17 cellular contexts compared by ENCODE assay signal in genomic region chr18:70377317-70377799, GRCh38.
DNase-seq lines count a peak whose midpoint lies in the region; ATAC-seq, FAIRE-seq and TF ChIP-seq lines count a peak whose summit lies in the region.
"Had no signal": no experiment of that assay in that cellular context is flagged by ENCODE, and none has a peak within 500 bp of the region (broad histone marks: within the 10 kb centered on the region; RNA-seq: fewer than 3 reads in every experiment).

No MANE protein-coding gene starts in this region.

- no peak overlapping the region for H3K4me3 ChIP-seq in astrocyte (ENCODE audit: insufficient read depth, low read depth, low read length)

- H3K9me3 Mint-ChIP-seq in astrocyte (ENCODE audit: unreplicated experiment) (no peaks in the 10 kb centered on the region), progenitor cell of endocrine pancreas (ENCODE audit: low read depth) (peaks cover 8% of the 10 kb centered on the region)
- no peaks in the 10 kb centered on the region for H3K9me3 Mint-ChIP-seq in activated naive CD8-positive, alpha-beta T cell treated with anti-CD3 and anti-CD28 coated beads, Interleukin-2, amount 50 U/mL, for 24 hours
- H3K9me3 Mint-ChIP-seq: activated naive CD8-positive, alpha-beta T cell treated with anti-CD3 and anti-CD28 coated beads, Interleukin-2, amount 10 ng/mL, durations not matched to agents 7 days and 5 days; activated T-cell treated with anti-CD3 and anti-CD28 coated beads, Interleukin-2, amount 50 U/mL, for 24 hours had no signal

- H3K4me3 Mint-ChIP-seq in astrocyte (ENCODE audit: unreplicated experiment) (no peak overlapping the region), progenitor cell of endocrine pancreas (ENCODE audit: low read depth) (peak overlapping the region; percentile 6)
- H3K4me3 Mint-ChIP-seq in activated naive CD8-positive, alpha-beta T cell treated with anti-CD3 and anti-CD28 coated beads, Interleukin-2, amount 50 U/mL, for 24 hours = no peak overlapping the region
- H3K4me3 Mint-ChIP-seq: activated naive CD8-positive, alpha-beta T cell treated with anti-CD3 and anti-CD28 coated beads, Interleukin-2, amount 10 ng/mL, durations not matched to agents 7 days and 5 days; activated T-cell treated with anti-CD3 and anti-CD28 coated beads, Interleukin-2, amount 50 U/mL, for 24 hours; IgD-negative memory B cell; stimulated activated naive B cell treated with anti-CD40 and anti-IgM and Interleukin-4, amounts not matched to agents 10 μg/mL and 1 μg/mL and 100 μg/mL, for 72 hours had no signal

- H3K36me3 Mint-ChIP-seq in astrocyte (ENCODE audit: low read depth, unreplicated experiment) (no peaks in the 10 kb centered on the region), progenitor cell of endocrine pancreas (ENCODE audit: insufficient read depth) (peaks cover 2% of the 10 kb centered on the region)
- no peaks in the 10 kb centered on the region for H3K36me3 Mint-ChIP-seq in activated naive CD8-positive, alpha-beta T cell treated with anti-CD3 and anti-CD28 coated beads, Interleukin-2, amount 50 U/mL, for 24 hours (ENCODE audit: low read depth)
- H3K36me3 Mint-ChIP-seq: activated naive CD8-positive, alpha-beta T cell treated with anti-CD3 and anti-CD28 coated beads, Interleukin-2, amount 10 ng/mL, durations not matched to agents 7 days and 5 days; IgD-negative memory B cell; stimulated activated naive B cell treated with anti-CD40 and anti-IgM and Interleukin-4, amounts not matched to agents 10 μg/mL and 1 μg/mL and 100 μg/mL, for 72 hours had no signal

- no peak overlapping the region for H3K9ac ChIP-seq in astrocyte (ENCODE audit: low read length)

- H3K4me1 Mint-ChIP-seq in astrocyte (ENCODE audit: low read depth, unreplicated experiment) = peaks cover 15% of the 10 kb centered on the region
- peaks cover 57% of the 10 kb centered on the region for H3K4me1 Mint-ChIP-seq in progenitor cell of endocrine pancreas (ENCODE audit: low read depth)
- H3K4me1 Mint-ChIP-seq in activated naive CD8-positive, alpha-beta T cell treated with anti-CD3 and anti-CD28 coated beads, Interleukin-2, amount 50 U/mL, for 24 hours = no peaks in the 10 kb centered on the region
- H3K4me1 Mint-ChIP-seq: activated naive CD8-positive, alpha-beta T cell treated with anti-CD3 and anti-CD28 coated beads, Interleukin-2, amount 10 ng/mL, durations not matched to agents 7 days and 5 days; IgD-negative memory B cell; stimulated activated naive B cell treated with anti-CD40 and anti-IgM and Interleukin-4, amounts not matched to agents 10 μg/mL and 1 μg/mL and 100 μg/mL, for 72 hours had no signal

- H3K27me3 ChIP-seq in astrocyte (ENCODE audit: insufficient read depth, low read length) = no peaks in the 10 kb centered on the region

- no peak overlapping the region for H3K27ac ChIP-seq in astrocyte (ENCODE audit: low read depth, low read length)

- no peak for FAIRE-seq in astrocyte (lab: Jason Lieb, UNC)

- H2AFZ ChIP-seq in astrocyte (ENCODE audit: low read depth, low read length) = peak overlapping the region; percentile 26

- TF ChIP-seq CTCF in astrocyte (IDR thresholded peaks at IDR 0.05; ENCODE audit: insufficient read depth, low read depth, low read length) (no peak), progenitor cell of endocrine pancreas (IDR thresholded peaks at IDR 0.05; ENCODE audit: unreplicated experiment) (no peak)

- peaks cover 18% of the 10 kb centered on the region for H3K4me1 ChIP-seq in astrocyte (ENCODE audit: insufficient read depth, low read length)

- DNase-seq in GM03348 (ENCODE audit: low spot score) (peak; percentile 27), astrocyte (ENCODE audit: low read depth) (no peak), kidney tubule cell (ENCODE audit: low spot score) (peak; percentile 78), progenitor cell of endocrine pancreas (ENCODE audit: low spot score, unreplicated experiment) (no peak), NCI-H1417 treated with DMSO at 0.1 percent for 48 hours (lab: John Stamatoyannopoulos, UW) (no peak), dedifferentiated amniotic fluid mesenchymal stem cell (ENCODE audit: extremely low spot score) (no peak)
- no peak for DNase-seq in activated naive CD8-positive, alpha-beta T cell treated with anti-CD3 and anti-CD28 coated beads, Interleukin-2, amount 50 U/mL, for 24 hours
- no peak for DNase-seq in stimulated activated naive CD4-positive, alpha-beta T cell treated with Interleukin-2 at 50 U/mL for 16 hours (lab: John Stamatoyannopoulos, UW)
- DNase-seq: activated CD4-positive, alpha-beta T cell treated with anti-CD3 and anti-CD28 coated beads, Interleukin-2, amount 50 U/mL, for 1 hour; activated naive CD8-positive, alpha-beta T cell treated with anti-CD3 and anti-CD28 coated beads, Interleukin-2, amount 10 ng/mL, durations not matched to agents 7 days and 5 days; activated T-cell treated with anti-CD3 and anti-CD28 coated beads, Interleukin-2, amount 50 U/mL, for 24 hours; central memory CD4-positive, alpha-beta T cell; DMS79; left ventricle myocardium superior; NCI-H1048; stimulated activated naive B cell treated with anti-CD40 and anti-IgM and Interleukin-4, amounts not matched to agents 10 μg/mL and 1 μg/mL and 100 μg/mL, for 72 hours had no signal

- H3K36me3 ChIP-seq in astrocyte (ENCODE audit: insufficient read depth, low read length) = no peaks in the 10 kb centered on the region

- no peaks in the 10 kb centered on the region for H3K9me3 ChIP-seq in astrocyte (ENCODE audit: insufficient read depth, low read depth, low read length)

- H3K27me3 Mint-ChIP-seq in astrocyte (ENCODE audit: low read depth, unreplicated experiment) = no peaks in the 10 kb centered on the region
- no peaks in the 10 kb centered on the region for H3K27me3 Mint-ChIP-seq in progenitor cell of endocrine pancreas
- no peaks in the 10 kb centered on the region for H3K27me3 Mint-ChIP-seq in activated naive CD8-positive, alpha-beta T cell treated with anti-CD3 and anti-CD28 coated beads, Interleukin-2, amount 50 U/mL, for 24 hours
- H3K27me3 Mint-ChIP-seq: activated naive CD8-positive, alpha-beta T cell treated with anti-CD3 and anti-CD28 coated beads, Interleukin-2, amount 10 ng/mL, durations not matched to agents 7 days and 5 days had no signal

- no peak for ATAC-seq in activated naive CD8-positive, alpha-beta T cell treated with anti-CD3 and anti-CD28 coated beads, Interleukin-2, amount 50 U/mL, for 24 hours
- ATAC-seq: left ventricle myocardium superior; stimulated activated naive B cell treated with anti-CD40 and anti-IgM and Interleukin-4, amounts not matched to agents 10 μg/mL and 1 μg/mL and 100 μg/mL, for 72 hours had no signal

- H4K20me1 ChIP-seq in astrocyte (ENCODE audit: insufficient read depth, low read length) = no peaks in the 10 kb centered on the region

- no peak overlapping the region for H3K27ac Mint-ChIP-seq in astrocyte (ENCODE audit: unreplicated experiment)
- peak overlapping the region; percentile 81 for H3K27ac Mint-ChIP-seq in progenitor cell of endocrine pancreas
- no peak overlapping the region for H3K27ac Mint-ChIP-seq in activated naive CD8-positive, alpha-beta T cell treated with anti-CD3 and anti-CD28 coated beads, Interleukin-2, amount 50 U/mL, for 24 hours
- H3K27ac Mint-ChIP-seq: activated naive CD8-positive, alpha-beta T cell treated with anti-CD3 and anti-CD28 coated beads, Interleukin-2, amount 10 ng/mL, durations not matched to agents 7 days and 5 days; activated T-cell treated with anti-CD3 and anti-CD28 coated beads, Interleukin-2, amount 50 U/mL, for 24 hours; IgD-negative memory B cell; stimulated activated naive B cell treated with anti-CD40 and anti-IgM and Interleukin-4, amounts not matched to agents 10 μg/mL and 1 μg/mL and 100 μg/mL, for 72 hours had no signal

- peak overlapping the region; percentile 28 for H3K4me2 ChIP-seq in astrocyte (ENCODE audit: low read length)

- H3K79me2 ChIP-seq in astrocyte (ENCODE audit: insufficient read depth, low read length) = no peaks in the 10 kb centered on the region

Comparison
In these comparisons a context has a peak if more than half of its experiments do, and no peak if none do; other contexts are left out.
1. DNase-seq: peak in GM03348 (single experiment) and kidney tubule cell (single experiment); none in astrocyte (single experiment), progenitor cell of endocrine pancreas (single experiment), activated naive CD8-positive, alpha-beta T cell treated with anti-CD3 and anti-CD28 coated beads, Interleukin-2, amount 50 U/mL, for 24 hours (single experiment), NCI-H1417 treated with DMSO at 0.1 percent for 48 hours (single experiment), stimulated activated naive CD4-positive, alpha-beta T cell treated with Interleukin-2 at 50 U/mL for 16 hours (single experiment) and dedifferentiated amniotic fluid mesenchymal stem cell (single experiment).